In genomic region chr17:79362086-79362995, GRCh38 we compare ENCODE assay signal across 28 cellular contexts.
"Had no signal": no experiment of that assay in that cellular context is flagged by ENCODE, and none has a peak within 500 bp of the region (broad histone marks: within the 10 kb centered on the region; RNA-seq: fewer than 3 reads in every experiment).

No MANE protein-coding gene starts in this region.

- H3K27ac ChIP-seq: breast epithelium, epithelial cell of prostate, pancreas, psoas muscle, sigmoid colon, uterus had no signal

- H3K9me3 ChIP-seq: breast epithelium, esophagus squamous epithelium, pancreas, psoas muscle, sigmoid colon, uterus had no signal

- H3K36me3 ChIP-seq: breast epithelium, esophagus squamous epithelium, pancreas, sigmoid colon, uterus had no signal

- H3K9me3 Mint-ChIP-seq: activated T-helper 1 cell treated with anti-CD3 and anti-CD28 coated beads, Interleukin-12 subunit alpha, Interleukin-12 subunit beta, Interleukin-2, Interleukin-4 antibody, amounts not matched to agents 30 ng/mL and 10 ng/mL and 1 ng/mL, durations not matched to agents 14 hours and 24 hours and 36 hours; dendritic cell treated with granulocyte-macrophage colony-stimulating factor and Interleukin-4, amounts not matched to agents 40 ng/mL and 50 ng/mL, for 4 days; nephron progenitor cell; stimulated activated memory B cell treated with anti-CD40 and anti-IgM and Interleukin-4, amounts not matched to agents 10 μg/mL and 1 μg/mL and 100 μg/mL, for 72 hours; stimulated activated naive CD8-positive, alpha-beta T cell treated with anti-CD3 and anti-CD28 coated beads, Interleukin-15, amount 100 ng/mL, for 72 hours; type B pancreatic cell had no signal

- ATAC-seq: left colon; pancreas; psoas muscle; stimulated activated memory B cell treated with anti-CD40 and anti-IgM and Interleukin-4, amounts not matched to agents 10 μg/mL and 1 μg/mL and 100 μg/mL, for 72 hours; stimulated activated naive CD8-positive, alpha-beta T cell treated with anti-CD3 and anti-CD28 coated beads, Interleukin-15, amount 100 ng/mL, for 72 hours had no signal

- H3K4me1 ChIP-seq: breast epithelium, pancreas, psoas muscle, uterus had no signal

- DNase-seq: activated CD4-positive, alpha-beta T cell treated with anti-CD3 and anti-CD28 coated beads for 4 hours; activated CD4-positive, alpha-beta T cell treated with anti-CD3 and anti-CD28 coated beads, Interleukin-2, amount 50 U/mL, for 48 hours; activated CD8-positive, alpha-beta memory T cell treated with anti-CD3 and anti-CD28 coated beads for 24 hours; activated gamma-delta T cell; activated naive CD4-positive, alpha-beta T cell treated with anti-CD3 and anti-CD28 coated beads, Interleukin-2, amount 50 U/mL, for 16 hours; central memory CD4-positive, alpha-beta T cell; effector CD4-positive, alpha-beta T cell; esophagus squamous epithelium; foreskin melanocyte; left colon; mammary epithelial cell; nephron progenitor cell; pancreas; sigmoid colon; small intestine; stimulated activated CD4-positive, alpha-beta T cell treated with anti-CD3 and anti-CD28 coated beads, Interleukin-1b, Interleukin-23, amount 100 ng/mL, for 48 hours; stimulated activated CD4-positive, alpha-beta T cell treated with anti-CD3 and anti-CD28 coated beads, Interleukin-4, amount 100 ng/mL, for 4 hours; stimulated activated CD8-positive, alpha-beta memory T cell treated with anti-CD3 and anti-CD28 coated beads, Interleukin-4, amount 100 ng/mL, for 48 hours; stimulated activated naive CD8-positive, alpha-beta T cell treated with anti-CD3 and anti-CD28 coated beads, Interleukin-15, amount 100 ng/mL, for 72 hours; substantia nigra; uterus had no signal

- H3K4me1 Mint-ChIP-seq: stimulated activated memory B cell treated with anti-CD40 and anti-IgM and Interleukin-4, amounts not matched to agents 10 μg/mL and 1 μg/mL and 100 μg/mL, for 72 hours; stimulated activated naive CD8-positive, alpha-beta T cell treated with anti-CD3 and anti-CD28 coated beads, Interleukin-15, amount 100 ng/mL, for 72 hours had no signal

- H3K27me3 ChIP-seq: sigmoid colon, uterus had no signal

- H3K4me3 ChIP-seq: breast epithelium, esophagus squamous epithelium, pancreas, psoas muscle, sigmoid colon, uterus had no signal

- H3K27ac Mint-ChIP-seq: activated T-helper 1 cell treated with anti-CD3 and anti-CD28 coated beads, Interleukin-12 subunit alpha, Interleukin-12 subunit beta, Interleukin-2, Interleukin-4 antibody, amounts not matched to agents 30 ng/mL and 10 ng/mL and 1 ng/mL, durations not matched to agents 14 hours and 24 hours and 36 hours; dendritic cell treated with granulocyte-macrophage colony-stimulating factor and Interleukin-4, amounts not matched to agents 40 ng/mL and 50 ng/mL, for 4 days; nephron progenitor cell; stimulated activated memory B cell treated with anti-CD40 and anti-IgM and Interleukin-4, amounts not matched to agents 10 μg/mL and 1 μg/mL and 100 μg/mL, for 72 hours; type B pancreatic cell had no signal

- H3K36me3 Mint-ChIP-seq: stimulated activated memory B cell treated with anti-CD40 and anti-IgM and Interleukin-4, amounts not matched to agents 10 μg/mL and 1 μg/mL and 100 μg/mL, for 72 hours; type B pancreatic cell had no signal

- H3K4me3 Mint-ChIP-seq: activated T-helper 1 cell treated with anti-CD3 and anti-CD28 coated beads, Interleukin-12 subunit alpha, Interleukin-12 subunit beta, Interleukin-2, Interleukin-4 antibody, amounts not matched to agents 30 ng/mL and 10 ng/mL and 1 ng/mL, durations not matched to agents 14 hours and 24 hours and 36 hours; dendritic cell treated with granulocyte-macrophage colony-stimulating factor and Interleukin-4, amounts not matched to agents 40 ng/mL and 50 ng/mL, for 4 days; nephron progenitor cell; stimulated activated memory B cell treated with anti-CD40 and anti-IgM and Interleukin-4, amounts not matched to agents 10 μg/mL and 1 μg/mL and 100 μg/mL, for 72 hours; stimulated activated naive CD8-positive, alpha-beta T cell treated with anti-CD3 and anti-CD28 coated beads, Interleukin-15, amount 100 ng/mL, for 72 hours; type B pancreatic cell had no signal
